In the genomic region with DNA sequence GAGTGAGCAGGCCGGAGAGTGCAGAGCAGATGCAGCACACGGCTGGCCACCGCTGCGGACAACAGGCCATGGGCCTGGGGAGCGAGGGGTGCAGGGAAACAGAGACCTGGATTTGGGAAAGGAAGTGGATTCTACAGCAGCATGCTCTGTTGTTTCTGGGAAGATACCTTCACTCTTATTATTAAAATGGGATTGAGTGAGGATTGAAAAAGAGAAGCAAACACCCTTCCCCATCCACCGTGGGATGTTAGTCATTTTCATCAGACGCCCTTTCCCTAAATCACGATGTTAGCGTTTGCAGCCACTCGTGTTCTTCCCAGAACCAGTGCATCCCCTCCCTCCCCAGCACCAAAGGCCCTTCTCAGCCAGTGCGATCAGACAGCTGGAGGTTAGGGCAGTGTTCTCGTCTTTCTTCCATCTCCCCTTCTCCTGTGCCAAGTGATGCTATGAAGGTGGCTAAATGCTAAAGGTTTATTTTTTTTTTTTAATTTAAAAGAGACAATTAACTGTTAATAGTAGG, we compare ENCODE assay signal across 20 cellular contexts.
A peak's percentile ranks its signal among the peaks of the same experiment; 100 is the strongest.
DNase-seq lines count a peak whose midpoint lies in the region; ATAC-seq and TF ChIP-seq lines count a peak whose summit lies in the region.
"Had no signal": no experiment of that assay in that cellular context is flagged by ENCODE, and none has a peak within 500 bp of the region (broad histone marks: within the 10 kb centered on the region; RNA-seq: fewer than 3 reads in every experiment).

No MANE protein-coding gene starts in this region.

- peak overlapping the region; percentile 60 for H4K8ac ChIP-seq in mesenchymal stem cell (ENCODE audit: low read length)

- H2AFZ ChIP-seq in mesenchymal stem cell (ENCODE audit: low read depth, low read length), result no peak overlapping the region

- DNase-seq in activated T-cell treated with anti-CD3 and anti-CD28 coated beads, Interleukin-2, amount 50 U/mL, for 72 hours, result no peak
- no peak for DNase-seq in activated T-cell treated with anti-CD3 and anti-CD28 coated beads for 4 hours
- no peak for DNase-seq in mesenchymal stem cell
- no peak for DNase-seq in transverse colon
- DNase-seq in NCI-H146 treated with DMSO at 0.1 percent for 48 hours (lab: John Stamatoyannopoulos, UW; ENCODE audit: unreplicated experiment), result no peak
- DNase-seq in GM13977 (ENCODE audit: low spot score), result no peak
- DNase-seq: activated CD4-positive, alpha-beta T cell treated with anti-CD3 and anti-CD28 coated beads for 1 hour; activated CD8-positive, alpha-beta memory T cell treated with anti-CD3 and anti-CD28 coated beads, Interleukin-2, amount 50 U/mL, for 48 hours; effector memory CD8-positive, alpha-beta T cell; NCI-H2107; NCI-H510A treated with DMSO at 0.1 percent for 48 hours; stimulated activated CD4-positive, alpha-beta T cell treated with anti-CD3 and anti-CD28 coated beads, Interleukin-12 subunit alpha, Interleukin-12 subunit beta, amount 100 ng/mL, for 4 hours; stimulated activated CD8-positive, alpha-beta memory T cell treated with anti-CD3 and anti-CD28 coated beads, Interleukin-4, amount 100 ng/mL, for 48 hours; T-helper 9 cell had no signal

- TF ChIP-seq EP300 in transverse colon (IDR thresholded peaks at IDR 0.05; ENCODE audit: low read depth), result no peak

- peak overlapping the region in 1 of 2 experiments; percentile 46 for H3K4ac ChIP-seq in mesenchymal stem cell (ENCODE audit: low read depth in 1 of 2, low read length in 2 of 2)

- no peak overlapping the region for H3K27ac ChIP-seq in mesenchymal stem cell (ENCODE audit: low read length, poor library complexity, severe bottlenecking)
- peak overlapping the region; percentile 48 to 79 (median 76) for H3K27ac ChIP-seq in transverse colon
- H3K27ac ChIP-seq: suprapubic skin had no signal

- peaks cover 2 to 23% of the 10 kb centered on the region in 2 donors for H3K36me3 Mint-ChIP-seq in activated T-cell treated with anti-CD3 and anti-CD28 coated beads, Interleukin-2, amount 50 U/mL, for 72 hours (ENCODE audit: insufficient read depth in 2 of 2)
- H3K36me3 Mint-ChIP-seq in brain, result peaks cover 21% of the 10 kb centered on the region

- TF ChIP-seq CTCF in brain (conservative IDR thresholded peaks at IDR 0.05) (no peak), transverse colon (IDR thresholded peaks at IDR 0.05) (no peak), GM13977 (IDR thresholded peaks at IDR 0.05; ENCODE audit: extremely low read depth, insufficient read depth, missing control alignments) (no peak)

- peak overlapping the region; percentile 36 for H3K27ac Mint-ChIP-seq in activated T-cell treated with anti-CD3 and anti-CD28 coated beads, Interleukin-2, amount 50 U/mL, for 72 hours
- peak overlapping the region; percentile 54 to 85 (median 78) for H3K27ac Mint-ChIP-seq in brain
- H3K27ac Mint-ChIP-seq: effector memory CD8-positive, alpha-beta T cell had no signal

- in situ Hi-C loops in transverse colon (cut with MboI; ENCODE audit: low pct_ligation_motif_present in 1 of 4, low pct_unique_long_range_greater_than_20kb in 1 of 4, low sequenced_read_pairs in 3 of 4), result no loop called here
- in situ Hi-C loops in GM13977 (cut with MboI; ENCODE audit: low pct_unique_long_range_greater_than_20kb, low sequenced_read_pairs, unreplicated experiment), result no loop called here

- H3K4me1 ChIP-seq in mesenchymal stem cell (ENCODE audit: control insufficient read depth, insufficient read depth, low read depth, low read length), result peaks cover 29% of the 10 kb centered on the region
- peaks cover 13 to 50% (median 24%) of the 10 kb centered on the region in 4 donors for H3K4me1 ChIP-seq in transverse colon

- no peak for ATAC-seq in activated T-cell treated with anti-CD3 and anti-CD28 coated beads, Interleukin-2, amount 50 U/mL, for 72 hours (replicated peaks in 1 of 2)
- no peak for ATAC-seq in HG03460 (IDR thresholded peaks at IDR 0.05; ENCODE audit: unreplicated experiment)
- ATAC-seq: effector memory CD8-positive, alpha-beta T cell; mucosa of descending colon had no signal

- H3K27me3 ChIP-seq in mesenchymal stem cell (ENCODE audit: control insufficient read depth in 1 of 2, insufficient read depth in 1 of 2, low read length in 2 of 2), result no peaks in the 10 kb centered on the region
- H3K27me3 ChIP-seq in transverse colon, result no peaks in the 10 kb centered on the region
- H3K27me3 ChIP-seq: suprapubic skin had no signal

- no peak overlapping the region for H2BK5ac ChIP-seq in mesenchymal stem cell (ENCODE audit: low read depth, low read length, poor library complexity, severe bottlenecking)

- no peak overlapping the region for H3K23ac ChIP-seq in mesenchymal stem cell (ENCODE audit: low read length in 2 of 2)

- no peak overlapping the region for H2BK120ac ChIP-seq in mesenchymal stem cell (ENCODE audit: low read depth, low read length)

- H3K14ac ChIP-seq in mesenchymal stem cell (ENCODE audit: low read length in 2 of 2), result no peak overlapping the region

- peak overlapping the region; percentile 59 to 75 for H2BK12ac ChIP-seq in mesenchymal stem cell (ENCODE audit: low read length in 2 of 2)

- intact Hi-C loops in transverse colon (cut with DNase I; ENCODE audit: low total_unique reads), result no loop called here

- H3K79me1 ChIP-seq in mesenchymal stem cell (replicated peaks; ENCODE audit: low read length, poor library complexity, severe bottlenecking), result peaks cover 30% of the 10 kb centered on the region

- H3K4me1 Mint-ChIP-seq in activated T-cell treated with anti-CD3 and anti-CD28 coated beads, Interleukin-2, amount 50 U/mL, for 72 hours (ENCODE audit: low read depth), result peaks cover 58% of the 10 kb centered on the region
- H3K4me1 Mint-ChIP-seq in brain, result peaks cover 84% of the 10 kb centered on the region
- H3K4me1 Mint-ChIP-seq: CD14-positive monocyte had no signal

- no peaks in the 10 kb centered on the region for H3K27me3 Mint-ChIP-seq in activated T-cell treated with anti-CD3 and anti-CD28 coated beads, Interleukin-2, amount 50 U/mL, for 72 hours (ENCODE audit: low read depth)
- H3K27me3 Mint-ChIP-seq in brain, result peaks cover 4% of the 10 kb centered on the region
- H3K27me3 Mint-ChIP-seq: activated naive CD4-positive, alpha-beta T cell treated with anti-CD3 and anti-CD28 coated beads, Interleukin-2, amount 50 U/mL, for 24 hours; effector memory CD8-positive, alpha-beta T cell had no signal

- H4K91ac ChIP-seq in mesenchymal stem cell (ENCODE audit: low read length), result peak overlapping the region; percentile 85

- H3K9ac ChIP-seq in mesenchymal stem cell (ENCODE audit: low read length), result no peak overlapping the region

- H3K36me3 ChIP-seq in mesenchymal stem cell (ENCODE audit: control insufficient read depth in 1 of 2, insufficient read depth in 2 of 2, low read depth in 1 of 2, low read length in 2 of 2), result peaks cover 12 to 32% of the 10 kb centered on the region in 2 experiments
- no peaks in the 10 kb centered on the region for H3K36me3 ChIP-seq in transverse colon

- WGBS in mesenchymal stem cell, result 95% methylated on average over 9 of the region's 12 CpGs
- WGBS in transverse colon (ENCODE audit: low coverage in 1 of 2), 2 donors, result 78 to 82% methylated on average over 7 to 12 of the region's 12 CpGs

- no peak overlapping the region for H3K4me3 ChIP-seq in mesenchymal stem cell (ENCODE audit: insufficient read depth in 1 of 2, low read depth in 1 of 2, low read length in 2 of 2)
- H3K4me3 ChIP-seq in transverse colon, result no peak overlapping the region
- H3K4me3 ChIP-seq: mucosa of descending colon, suprapubic skin had no signal

- peak overlapping the region; percentile 49 for H2BK15ac ChIP-seq in mesenchymal stem cell (ENCODE audit: low read depth, poor library complexity, severe bottlenecking)

- H3K9me3 ChIP-seq in mesenchymal stem cell (ENCODE audit: control insufficient read depth, low read length), result no peaks in the 10 kb centered on the region
- H3K9me3 ChIP-seq in transverse colon, result no peaks in the 10 kb centered on the region
- H3K9me3 ChIP-seq: mucosa of descending colon, suprapubic skin had no signal

- H3K4me3 Mint-ChIP-seq in activated T-cell treated with anti-CD3 and anti-CD28 coated beads, Interleukin-2, amount 50 U/mL, for 72 hours, result no peak overlapping the region
- H3K4me3 Mint-ChIP-seq in brain, result no peak overlapping the region
- H3K4me3 Mint-ChIP-seq: activated naive CD4-positive, alpha-beta T cell treated with anti-CD3 and anti-CD28 coated beads, Interleukin-2, amount 50 U/mL, for 24 hours; CD14-positive monocyte; effector memory CD8-positive, alpha-beta T cell had no signal

- H3K9me3 Mint-ChIP-seq in activated T-cell treated with anti-CD3 and anti-CD28 coated beads, Interleukin-2, amount 50 U/mL, for 72 hours, result no peaks in the 10 kb centered on the region
- H3K9me3 Mint-ChIP-seq in brain, result peaks cover 0 to 6% (median 2%) of the 10 kb centered on the region in 5 experiments
- H3K9me3 Mint-ChIP-seq: activated naive CD4-positive, alpha-beta T cell treated with anti-CD3 and anti-CD28 coated beads, Interleukin-2, amount 50 U/mL, for 24 hours; effector memory CD8-positive, alpha-beta T cell had no signal

- H2AK5ac ChIP-seq in mesenchymal stem cell (ENCODE audit: low read length, severe bottlenecking), result no peak overlapping the region

- H3K18ac ChIP-seq in mesenchymal stem cell (ENCODE audit: low read depth in 1 of 2, low read length in 2 of 2), result peak overlapping the region; percentile 50 to 69

- no peak overlapping the region for H3K4me2 ChIP-seq in mesenchymal stem cell (ENCODE audit: low read length, poor library complexity, severe bottlenecking)

- TF ChIP-seq POLR2A in transverse colon (IDR thresholded peaks at IDR 0.05), result no peak
